11 cellular contexts compared by ENCODE assay signal in the genomic region with DNA sequence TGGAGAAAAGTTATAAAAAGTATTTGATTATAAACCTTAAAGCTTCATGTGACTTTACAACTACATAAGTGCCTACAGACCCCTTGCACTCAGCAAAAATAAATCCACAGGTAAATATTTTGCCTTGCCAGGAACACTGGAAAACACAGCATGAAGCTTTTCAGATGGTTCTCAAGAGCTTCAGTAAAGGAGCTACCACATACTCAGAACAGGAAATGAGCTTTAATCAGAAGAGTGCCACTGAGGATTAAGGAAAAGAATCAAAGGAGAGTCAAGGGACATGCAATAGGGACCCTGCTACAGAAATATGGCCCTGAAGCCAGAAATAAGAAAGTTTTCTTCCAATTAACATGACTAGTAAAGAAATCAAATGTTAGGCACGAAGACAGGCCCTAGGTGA. TPM values are rescaled to one million over a fixed set of nuclear protein-coding genes. Genes with fewer than 3 reads are reported as not detected.
DNase-seq lines count a peak whose midpoint lies in the region; ATAC-seq and TF ChIP-seq lines count a peak whose summit lies in the region.
"Had no signal": no experiment of that assay in that cellular context is flagged by ENCODE, and none has a peak within 500 bp of the region (broad histone marks: within the 10 kb centered on the region; RNA-seq: fewer than 3 reads in every experiment).

No MANE protein-coding gene starts in this region.

- POLR2A ChIA-PET in A673 (lab: Charles Lee; ENCODE audit: low non-redundant PET): no interaction called here

- H3K9me3 Mint-ChIP-seq in activated naive CD8-positive, alpha-beta T cell (ENCODE audit: low read depth): peaks cover 4% of the 10 kb centered on the region
- H3K9me3 Mint-ChIP-seq in memory B cell: no peaks in the 10 kb centered on the region

- DNase-seq in A673 (ENCODE audit: low spot score) (peak; percentile 70), GM12865 (ENCODE audit: low read depth) (no peak), memory B cell (ENCODE audit: low spot score in 2 of 2) (no peak), NCI-H146 (lab: John Stamatoyannopoulos, UW) (no peak)
- no peak for DNase-seq in activated CD4-positive, CD25-positive, alpha-beta regulatory T cell (lab: John Stamatoyannopoulos, UW)
- DNase-seq in stimulated activated CD4-positive, alpha-beta T cell treated with anti-CD3 and anti-CD28 coated beads, Interleukin-4, amount 100 ng/mL, for 1 hour: no peak
- DNase-seq: activated gamma-delta T cell treated with Interleukin-2 at 50 U/mL for 16 hours, Caco-2 had no signal

- peaks cover 59% of the 10 kb centered on the region for H3K4me1 Mint-ChIP-seq in activated naive CD8-positive, alpha-beta T cell (ENCODE audit: low read depth)
- H3K4me1 Mint-ChIP-seq in memory B cell: peaks cover 25% of the 10 kb centered on the region

- no TSS peak for BruUV-seq in A673 (replicated peaks; lab: Mats Ljungman, UMichigan)

- peak overlapping the region; percentile 95 for H3K4me3 Mint-ChIP-seq in activated naive CD8-positive, alpha-beta T cell
- H3K4me3 Mint-ChIP-seq in memory B cell: peak overlapping the region; percentile 88

- H3K36me3 ChIP-seq in A673 (ENCODE audit: insufficient read depth, low read length, poor library complexity, severe bottlenecking): no peaks in the 10 kb centered on the region
- H3K36me3 ChIP-seq: prostate gland had no signal

- CTCF ChIA-PET in A673 (lab: Charles Lee): no interaction called here

- peak overlapping the region; percentile 97 for H3K27ac Mint-ChIP-seq in activated naive CD8-positive, alpha-beta T cell
- H3K27ac Mint-ChIP-seq in memory B cell: peak overlapping the region; percentile 91

- peaks cover 12% of the 10 kb centered on the region for H3K4me1 ChIP-seq in A673 (ENCODE audit: insufficient read depth, low read length, poor library complexity, severe bottlenecking)
- H3K4me1 ChIP-seq: Caco-2, prostate gland had no signal

- H3K4me3 ChIP-seq in A673 (ENCODE audit: low read depth, low read length, poor library complexity, severe bottlenecking): no peak overlapping the region
- H3K4me3 ChIP-seq in GM12865 (ENCODE audit: low read depth, low read length): peak overlapping the region; percentile 73

- H3K9me3 ChIP-seq in A673 (ENCODE audit: low read depth, low read length, poor library complexity, severe bottlenecking): no peaks in the 10 kb centered on the region
- H3K9me3 ChIP-seq: Caco-2, prostate gland had no signal

- H3K27me3 Mint-ChIP-seq in activated naive CD8-positive, alpha-beta T cell: no peaks in the 10 kb centered on the region
- H3K27me3 Mint-ChIP-seq in memory B cell: no peaks in the 10 kb centered on the region

- H3K27ac ChIP-seq in A673 (ENCODE audit: low read depth, low read length, poor library complexity, severe bottlenecking): no peak overlapping the region

- no peaks in the 10 kb centered on the region for H3K27me3 ChIP-seq in A673 (replicated peaks; ENCODE audit: insufficient read depth, low read depth, low read length, poor library complexity)

- H3K36me3 Mint-ChIP-seq in activated naive CD8-positive, alpha-beta T cell: peaks cover 32% of the 10 kb centered on the region
- H3K36me3 Mint-ChIP-seq in memory B cell: peaks cover 37% of the 10 kb centered on the region

- no peak for TF ChIP-seq CTCF in A673 (conservative IDR thresholded peaks at IDR 0.05; ENCODE audit: low read depth, low read length)
- TF ChIP-seq CTCF in GM12865 (IDR thresholded peaks at IDR 0.05; ENCODE audit: insufficient read depth, low read depth, low read length, missing control alignments): no peak

- intact Hi-C loops in A673 (cut with micrococcal nuclease; ENCODE audit: unreplicated experiment): no loop called here

- ATAC-seq in memory B cell (ENCODE audit: low read depth) (peak; percentile 18), HG02885 (IDR thresholded peaks at IDR 0.05; ENCODE audit: poor library complexity, unreplicated experiment) (no peak)

RNA-seq across cellular contexts. Expression of a gene that starts 1.2 kb away (rescaled TPM):
- 8.5 and 9.3 TPM in 2 replicates for total RNA-seq in A673 (2021)

RNA-seq across cellular contexts. Expression of a gene that starts 10.8 kb away (rescaled TPM):
- total RNA-seq in A673 (2021): not detected in 2 replicates
- total RNA-seq: prostate gland had no signal

RNA-seq across cellular contexts. Expression of a gene that starts 11.4 kb away (rescaled TPM):
- 5.3 and 8.0 TPM in 2 replicates for total RNA-seq in A673 (2021)
